18 cellular contexts compared by ENCODE assay signal in the genomic region with DNA sequence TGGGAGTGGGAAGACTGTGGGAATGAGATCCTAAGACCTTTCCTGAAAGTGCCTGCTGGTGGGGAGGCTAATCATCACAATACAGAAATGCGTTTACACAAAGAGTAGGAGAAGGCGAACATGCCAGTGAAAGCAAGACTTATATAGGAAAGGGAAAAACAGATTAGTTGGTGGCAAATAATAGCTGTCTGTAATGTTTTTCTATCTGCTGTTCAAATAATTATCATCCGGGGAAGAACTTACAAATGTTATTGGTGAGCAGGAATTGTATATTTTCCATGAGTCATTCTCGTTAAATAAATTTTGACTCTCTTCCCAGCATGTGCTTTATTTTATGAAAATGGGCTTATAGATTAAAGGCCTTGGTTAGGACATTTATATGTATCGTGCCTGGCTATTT.
DNase-seq lines count a peak whose midpoint lies in the region; ATAC-seq and TF ChIP-seq lines count a peak whose summit lies in the region.
"Had no signal": no experiment of that assay in that cellular context is flagged by ENCODE, and none has a peak within 500 bp of the region (broad histone marks: within the 10 kb centered on the region; RNA-seq: fewer than 3 reads in every experiment).

No MANE protein-coding gene starts in this region.

- in situ Hi-C loops in mammary epithelial cell (cut with MboI; ENCODE audit: low sequenced_read_pairs in 2 of 2) = no loop called here

- no peak for TF ChIP-seq POLR2A in sigmoid colon (IDR thresholded peaks at IDR 0.05)

- DNase-seq in MCF 10A (ENCODE audit: unreplicated experiment) = peak; percentile 6
- no peak for DNase-seq in mammary epithelial cell
- peak; percentile 6 for DNase-seq in fibroblast of pulmonary artery (ENCODE audit: low read depth)
- DNase-seq in sigmoid colon = no peak
- no peak for DNase-seq in CD4-positive, alpha-beta memory T cell
- no peak for DNase-seq in activated CD4-positive, alpha-beta T cell treated with anti-CD3 and anti-CD28 coated beads for 36 hours
- no peak for DNase-seq in AG08395 (ENCODE audit: low spot score)
- DNase-seq: activated CD4-positive, CD25-positive, alpha-beta regulatory T cell treated with anti-CD3 and anti-CD28 coated beads, Interleukin-2, amount 50 U/mL, for 72 hours; activated effector memory CD4-positive, alpha-beta T cell treated with anti-CD3 and anti-CD28 coated beads, Interleukin-2, amount 50 U/mL, for 16 hours; NCI-H1105; posterior cingulate gyrus; stimulated activated CD4-positive, alpha-beta T cell treated with anti-CD3 and anti-CD28 coated beads, Interleukin-12 subunit alpha, Interleukin-12 subunit beta, amount 100 ng/mL, for 4 hours; stimulated activated naive B cell treated with anti-CD40 and anti-IgM and Interleukin-4, amounts not matched to agents 10 μg/mL and 1 μg/mL and 100 μg/mL, for 72 hours; T-helper 1 cell had no signal

- no peaks in the 10 kb centered on the region for H3K36me3 ChIP-seq in mammary epithelial cell (ENCODE audit: insufficient read depth, low read length)
- peaks cover 0 to 4% (median 2%) of the 10 kb centered on the region in 4 donors for H3K36me3 ChIP-seq in sigmoid colon
- H3K36me3 ChIP-seq in CD4-positive, alpha-beta memory T cell (ENCODE audit: insufficient read depth, low read length) = no peaks in the 10 kb centered on the region

- peaks cover 16% of the 10 kb centered on the region for H3K36me3 Mint-ChIP-seq in MCF 10A (ENCODE audit: insufficient read depth, unreplicated experiment)
- peaks cover 1 to 19% of the 10 kb centered on the region in 2 donors for H3K36me3 Mint-ChIP-seq in CD4-positive, alpha-beta memory T cell
- peaks cover 3% of the 10 kb centered on the region for H3K36me3 Mint-ChIP-seq in activated CD4-positive, alpha-beta T cell treated with anti-CD3 and anti-CD28 coated beads for 36 hours (ENCODE audit: low read depth)
- H3K36me3 Mint-ChIP-seq: stimulated activated naive B cell treated with anti-CD40 and anti-IgM and Interleukin-4, amounts not matched to agents 10 μg/mL and 1 μg/mL and 100 μg/mL, for 72 hours had no signal

- H2AFZ ChIP-seq in mammary epithelial cell (ENCODE audit: low read depth, low read length) = no peak overlapping the region

- WGBS in mammary epithelial cell (ENCODE audit: low coverage, missing lambda C conversion rate) = 97% methylated on average over 5 of the region's 5 CpGs
- WGBS in sigmoid colon, 2 donors = 74 to 76% methylated on average over 5 of the region's 5 CpGs

- POLR2A ChIA-PET in MCF 10A (lab: Yijun Ruan, JAX) = interaction anchor here (0.9 kb wide), 1 partner anchor 12 kb away, joined by 3 read pairs; no protein-coding TSS in a partner anchor
- POLR2A ChIA-PET in CD4-positive, alpha-beta memory T cell (lab: Charles Lee; ENCODE audit: partially characterized antibody) = no interaction called here
- POLR2A ChIA-PET in activated CD4-positive, alpha-beta T cell treated with anti-CD3 and anti-CD28 coated beads for 36 hours (lab: Charles Lee) = no interaction called here

- no peaks in the 10 kb centered on the region for H3K4me1 Mint-ChIP-seq in MCF 10A (ENCODE audit: insufficient read depth, unreplicated experiment)
- H3K4me1 Mint-ChIP-seq in CD4-positive, alpha-beta memory T cell = peaks cover 0 to 5% (median 2%) of the 10 kb centered on the region in 4 donors
- no peaks in the 10 kb centered on the region for H3K4me1 Mint-ChIP-seq in activated CD4-positive, alpha-beta T cell treated with anti-CD3 and anti-CD28 coated beads for 36 hours
- H3K4me1 Mint-ChIP-seq: stimulated activated naive B cell treated with anti-CD40 and anti-IgM and Interleukin-4, amounts not matched to agents 10 μg/mL and 1 μg/mL and 100 μg/mL, for 72 hours had no signal

- TF ChIP-seq EP300 in sigmoid colon (IDR thresholded peaks at IDR 0.05) = no peak

- H3K27me3 ChIP-seq in mammary epithelial cell (ENCODE audit: insufficient read depth, low read length) (no peaks in the 10 kb centered on the region), sigmoid colon (no peaks in the 10 kb centered on the region)
- H3K27me3 ChIP-seq in CD4-positive, alpha-beta memory T cell (ENCODE audit: insufficient read depth, low read length) = no peaks in the 10 kb centered on the region

- H3K4me2 ChIP-seq in mammary epithelial cell (ENCODE audit: insufficient read depth, low read depth, low read length) = no peak overlapping the region
- H3K4me2 ChIP-seq: KMS-11 had no signal

- intact Hi-C loops in MCF 10A (cut with micrococcal nuclease) (no loop called here), mammary epithelial cell (cut with micrococcal nuclease) (no loop called here), sigmoid colon (cut with DNase I) (loop anchor here (10.0 kb wide), 1 partner anchor 516 kb away; the partner anchor contains the start of gene NR3C2)
- intact Hi-C loops in CD4-positive, alpha-beta memory T cell (cut with micrococcal nuclease) = no loop called here
- intact Hi-C loops in activated CD4-positive, alpha-beta T cell treated with anti-CD3 and anti-CD28 coated beads for 36 hours (cut with DNase I, micrococcal nuclease) = loop anchor here in 1 of 2 experiments (5.0 kb wide), 1 partner anchor 1334 kb away; no protein-coding TSS in a partner anchor

- no peak overlapping the region for H3K27ac ChIP-seq in mammary epithelial cell (ENCODE audit: insufficient read depth, low read depth, low read length)
- H3K27ac ChIP-seq in VCaP = peak overlapping the region; percentile 47
- peak overlapping the region; percentile 24 to 77 (median 62) for H3K27ac ChIP-seq in sigmoid colon
- no peak overlapping the region for H3K27ac ChIP-seq in CD4-positive, alpha-beta memory T cell (ENCODE audit: low read depth, low read length)
- H3K27ac ChIP-seq: KMS-11 had no signal

- no peaks in the 10 kb centered on the region for H3K9me3 Mint-ChIP-seq in MCF 10A (ENCODE audit: unreplicated experiment)
- H3K9me3 Mint-ChIP-seq in CD4-positive, alpha-beta memory T cell = peaks cover 0 to 2% (median 0%) of the 10 kb centered on the region in 8 donors
- peaks cover 3% of the 10 kb centered on the region for H3K9me3 Mint-ChIP-seq in activated CD4-positive, alpha-beta T cell treated with anti-CD3 and anti-CD28 coated beads for 36 hours (ENCODE audit: low read depth)
- H3K9me3 Mint-ChIP-seq: stimulated activated naive B cell treated with anti-CD40 and anti-IgM and Interleukin-4, amounts not matched to agents 10 μg/mL and 1 μg/mL and 100 μg/mL, for 72 hours had no signal

- no peak for TF ChIP-seq CTCF in MCF 10A (IDR thresholded peaks at IDR 0.05; ENCODE audit: unreplicated experiment)
- no peak for TF ChIP-seq CTCF in mammary epithelial cell (conservative IDR thresholded peaks at IDR 0.05 in 1 of 2, IDR thresholded peaks at IDR 0.05 in 1 of 2; ENCODE audit: extremely low read depth in 1 of 2, insufficient read depth in 1 of 2, low read depth in 1 of 2, low read length in 2 of 2)
- TF ChIP-seq CTCF in VCaP (conservative IDR thresholded peaks at IDR 0.05) = no peak
- TF ChIP-seq CTCF in fibroblast of pulmonary artery (IDR thresholded peaks at IDR 0.05; ENCODE audit: low read length, missing control alignments) = no peak
- TF ChIP-seq CTCF in sigmoid colon (IDR thresholded peaks at IDR 0.05) = no peak

- CTCF ChIA-PET in MCF 10A (lab: Yijun Ruan, JAX) (interaction anchor here (0.6 kb wide), 1 partner anchor 11 kb away, joined by 3 read pairs; no protein-coding TSS in a partner anchor), mammary epithelial cell (lab: Charles Lee; ENCODE audit: low non-redundant PET) (no interaction called here)
- CTCF ChIA-PET in CD4-positive, alpha-beta memory T cell (lab: Charles Lee; ENCODE audit: partially characterized antibody) = interaction anchor here (2.1 kb wide), 1 partner anchor 18 kb away, joined by 6 read pairs; no protein-coding TSS in a partner anchor
- CTCF ChIA-PET in activated CD4-positive, alpha-beta T cell treated with anti-CD3 and anti-CD28 coated beads for 36 hours (lab: Charles Lee) = interaction anchor here (0.7 kb wide), 1 partner anchor 37 kb away, joined by 3 read pairs; no protein-coding TSS in a partner anchor

- no peak overlapping the region for H3K4me3 ChIP-seq in mammary epithelial cell (replicated peaks in 1 of 3; ENCODE audit: insufficient read depth in 1 of 3, low read depth in 2 of 3, low read length in 3 of 3)
- H3K4me3 ChIP-seq in fibroblast of pulmonary artery (replicated peaks; ENCODE audit: low read depth, low read length) = no peak overlapping the region
- no peak overlapping the region for H3K4me3 ChIP-seq in sigmoid colon
- H3K4me3 ChIP-seq in CD4-positive, alpha-beta memory T cell (ENCODE audit: low read length in 2 of 2) = no peak overlapping the region
- H3K4me3 ChIP-seq: coronary artery had no signal

- H3K27me3 Mint-ChIP-seq in MCF 10A (ENCODE audit: insufficient read depth, unreplicated experiment) = no peaks in the 10 kb centered on the region
- no peaks in the 10 kb centered on the region for H3K27me3 Mint-ChIP-seq in CD4-positive, alpha-beta memory T cell
- H3K27me3 Mint-ChIP-seq in activated CD4-positive, alpha-beta T cell treated with anti-CD3 and anti-CD28 coated beads for 36 hours = no peaks in the 10 kb centered on the region
- H3K27me3 Mint-ChIP-seq: stimulated activated naive B cell treated with anti-CD40 and anti-IgM and Interleukin-4, amounts not matched to agents 10 μg/mL and 1 μg/mL and 100 μg/mL, for 72 hours had no signal

- H3K9me3 ChIP-seq in mammary epithelial cell (replicated peaks; ENCODE audit: insufficient read depth, low read length) (no peaks in the 10 kb centered on the region), sigmoid colon (no peaks in the 10 kb centered on the region)
- no peaks in the 10 kb centered on the region for H3K9me3 ChIP-seq in CD4-positive, alpha-beta memory T cell (ENCODE audit: control insufficient read depth in 1 of 2, low read length in 2 of 2)

- dilution Hi-C loops in mammary epithelial cell (cut with HindIII; ENCODE audit: low sequenced_read_pairs) = no loop called here

- no peaks in the 10 kb centered on the region for H3K4me1 ChIP-seq in mammary epithelial cell (ENCODE audit: insufficient read depth, low read length)
- H3K4me1 ChIP-seq in sigmoid colon = peaks cover 0 to 51% (median 24%) of the 10 kb centered on the region in 4 donors
- H3K4me1 ChIP-seq in CD4-positive, alpha-beta memory T cell (ENCODE audit: insufficient read depth, low read length) = no peaks in the 10 kb centered on the region

- BruUV-seq in MCF 10A (replicated peaks; lab: Mats Ljungman, UMichigan) = no TSS peak
- BruUV-seq in mammary epithelial cell (replicated peaks; lab: Mats Ljungman, UMichigan) = no TSS peak

- H3K4me3 Mint-ChIP-seq in MCF 10A (ENCODE audit: unreplicated experiment) = no peak overlapping the region
- no peak overlapping the region for H3K4me3 Mint-ChIP-seq in CD4-positive, alpha-beta memory T cell
- no peak overlapping the region for H3K4me3 Mint-ChIP-seq in activated CD4-positive, alpha-beta T cell treated with anti-CD3 and anti-CD28 coated beads for 36 hours
- H3K4me3 Mint-ChIP-seq: stimulated activated naive B cell treated with anti-CD40 and anti-IgM and Interleukin-4, amounts not matched to agents 10 μg/mL and 1 μg/mL and 100 μg/mL, for 72 hours had no signal

- no peaks in the 10 kb centered on the region for H4K20me1 ChIP-seq in mammary epithelial cell (ENCODE audit: insufficient read depth, low read length)

- H3K27ac Mint-ChIP-seq in MCF 10A (ENCODE audit: low read depth, unreplicated experiment) = no peak overlapping the region
- no peak overlapping the region for H3K27ac Mint-ChIP-seq in CD4-positive, alpha-beta memory T cell
- H3K27ac Mint-ChIP-seq in activated CD4-positive, alpha-beta T cell treated with anti-CD3 and anti-CD28 coated beads for 36 hours = no peak overlapping the region
- H3K27ac Mint-ChIP-seq: stimulated activated naive B cell treated with anti-CD40 and anti-IgM and Interleukin-4, amounts not matched to agents 10 μg/mL and 1 μg/mL and 100 μg/mL, for 72 hours had no signal

- H3K79me2 ChIP-seq in mammary epithelial cell (ENCODE audit: insufficient read depth, low read length) = no peaks in the 10 kb centered on the region

- H3K9ac ChIP-seq in mammary epithelial cell (ENCODE audit: insufficient read depth, low read length) = no peak overlapping the region
- H3K9ac ChIP-seq: KMS-11 had no signal

- ATAC-seq in activated CD4-positive, alpha-beta T cell treated with anti-CD3 and anti-CD28 coated beads for 36 hours = no peak
- ATAC-seq: esophagus mucosa; stimulated activated naive B cell treated with anti-CD40 and anti-IgM and Interleukin-4, amounts not matched to agents 10 μg/mL and 1 μg/mL and 100 μg/mL, for 72 hours had no signal

Comparison
In these comparisons a context has a peak if more than half of its experiments do, and no peak if none do; other contexts are left out.
1. DNase-seq: peak in MCF 10A (single experiment) and fibroblast of pulmonary artery (single experiment); none in mammary epithelial cell (single experiment), sigmoid colon (single experiment), CD4-positive, alpha-beta memory T cell (0 of 5), activated CD4-positive, alpha-beta T cell treated with anti-CD3 and anti-CD28 coated beads for 36 hours (single experiment) and AG08395 (single experiment).
2. H3K27ac ChIP-seq: peak in VCaP (single experiment) and sigmoid colon (4 of 4); none in mammary epithelial cell (single experiment) and CD4-positive, alpha-beta memory T cell (single experiment).